Comparison of ENCODE assay signal across 13 cellular contexts in genomic region chr7:28151965-28152364, GRCh38. TPM values are rescaled to one million over a fixed set of nuclear protein-coding genes. Genes with fewer than 3 reads are reported as not detected.
DNase-seq lines count a peak whose midpoint lies in the region; ATAC-seq, FAIRE-seq and TF ChIP-seq lines count a peak whose summit lies in the region.
"Had no signal": no experiment of that assay in that cellular context is flagged by ENCODE, and none has a peak within 500 bp of the region (broad histone marks: within the 10 kb centered on the region; RNA-seq: fewer than 3 reads in every experiment).

No MANE protein-coding gene starts in this region.

- peak overlapping the region; percentile 22 to 67 for H3K4me3 Mint-ChIP-seq in activated T-cell treated with anti-CD3 and anti-CD28 coated beads, Interleukin-2, amount 50 U/mL, for 72 hours
- peak overlapping the region; percentile 4 to 30 for H3K4me3 Mint-ChIP-seq in stimulated activated naive B cell treated with anti-CD40 and anti-IgM and Interleukin-4, amounts not matched to agents 10 μg/mL and 1 μg/mL and 100 μg/mL, for 72 hours

- peak; percentile 71 to 72 for ATAC-seq in activated T-cell treated with anti-CD3 and anti-CD28 coated beads, Interleukin-2, amount 50 U/mL, for 72 hours (replicated peaks in 1 of 2)
- peak; percentile 45 to 46 for ATAC-seq in stimulated activated naive B cell treated with anti-CD40 and anti-IgM and Interleukin-4, amounts not matched to agents 10 μg/mL and 1 μg/mL and 100 μg/mL, for 72 hours (replicated peaks)
- ATAC-seq: left colon had no signal

- H3K4me1 Mint-ChIP-seq in activated T-cell treated with anti-CD3 and anti-CD28 coated beads, Interleukin-2, amount 50 U/mL, for 72 hours (ENCODE audit: low read depth), result peaks cover 80% of the 10 kb centered on the region
- H3K4me1 Mint-ChIP-seq in stimulated activated naive B cell treated with anti-CD40 and anti-IgM and Interleukin-4, amounts not matched to agents 10 μg/mL and 1 μg/mL and 100 μg/mL, for 72 hours, result peaks cover 54 to 80% of the 10 kb centered on the region in 2 donors

- peak overlapping the region; percentile 0 for H3K4me3 ChIP-seq in brain microvascular endothelial cell (ENCODE audit: low read depth, low read length)
- H3K4me3 ChIP-seq: cardiac muscle cell had no signal

- peaks cover 2 to 4% of the 10 kb centered on the region in 2 donors for H3K9me3 Mint-ChIP-seq in activated T-cell treated with anti-CD3 and anti-CD28 coated beads, Interleukin-2, amount 50 U/mL, for 72 hours
- H3K9me3 Mint-ChIP-seq in stimulated activated naive B cell treated with anti-CD40 and anti-IgM and Interleukin-4, amounts not matched to agents 10 μg/mL and 1 μg/mL and 100 μg/mL, for 72 hours, result no peaks in the 10 kb centered on the region

- peak overlapping the region; percentile 85 for H3K27ac ChIP-seq in brain microvascular endothelial cell
- H3K27ac ChIP-seq: C4-2B, cardiac muscle cell had no signal

- in situ Hi-C loops in brain microvascular endothelial cell (cut with HindIII; ENCODE audit: low pct_ligation_motif_present, low sequenced_read_pairs), result no loop called here

- H3K27ac Mint-ChIP-seq in activated T-cell treated with anti-CD3 and anti-CD28 coated beads, Interleukin-2, amount 50 U/mL, for 72 hours, result peak overlapping the region; percentile 95
- peak overlapping the region; percentile 65 for H3K27ac Mint-ChIP-seq in stimulated activated naive B cell treated with anti-CD40 and anti-IgM and Interleukin-4, amounts not matched to agents 10 μg/mL and 1 μg/mL and 100 μg/mL, for 72 hours

- no peaks in the 10 kb centered on the region for H3K27me3 ChIP-seq in brain microvascular endothelial cell (replicated peaks)
- H3K27me3 ChIP-seq: cardiac muscle cell had no signal

- H3K36me3 Mint-ChIP-seq in activated T-cell treated with anti-CD3 and anti-CD28 coated beads, Interleukin-2, amount 50 U/mL, for 72 hours (ENCODE audit: insufficient read depth in 2 of 2), result peaks cover 2% of the 10 kb centered on the region in 2 donors
- H3K36me3 Mint-ChIP-seq in stimulated activated naive B cell treated with anti-CD40 and anti-IgM and Interleukin-4, amounts not matched to agents 10 μg/mL and 1 μg/mL and 100 μg/mL, for 72 hours, result peaks cover 6 to 15% of the 10 kb centered on the region in 2 donors

- no peak for DNase-seq in activated T-cell treated with anti-CD3 and anti-CD28 coated beads, Interleukin-2, amount 50 U/mL, for 72 hours
- DNase-seq in activated T-cell treated with anti-CD3 and anti-CD28 coated beads, Interleukin-2, amount 50 U/mL, for 1 hour, result no peak
- DNase-seq in HS-5 (ENCODE audit: low read depth) (peak; percentile 85), brain microvascular endothelial cell (peak; percentile 43), urothelium cell line (ENCODE audit: low spot score) (no peak), COR-L47 (lab: John Stamatoyannopoulos, UW) (no peak), inferior parietal cortex (ENCODE audit: extremely low spot score) (no peak)
- no peak for DNase-seq in stimulated activated naive B cell treated with anti-CD40 and anti-IgM and Interleukin-4, amounts not matched to agents 10 μg/mL and 1 μg/mL and 100 μg/mL, for 72 hours
- DNase-seq: KBM-7; left colon; stimulated activated CD4-positive, alpha-beta T cell treated with anti-CD3 and anti-CD28 coated beads, Interleukin-2, amount 100 ng/mL, for 24 hours had no signal

- H3K27me3 Mint-ChIP-seq in activated T-cell treated with anti-CD3 and anti-CD28 coated beads, Interleukin-2, amount 50 U/mL, for 72 hours (ENCODE audit: low read depth), result peaks cover 26% of the 10 kb centered on the region
- H3K27me3 Mint-ChIP-seq in stimulated activated naive B cell treated with anti-CD40 and anti-IgM and Interleukin-4, amounts not matched to agents 10 μg/mL and 1 μg/mL and 100 μg/mL, for 72 hours, result no peaks in the 10 kb centered on the region

- no peak for TF ChIP-seq CTCF in brain microvascular endothelial cell (IDR thresholded peaks at IDR 0.05; ENCODE audit: low read depth, low read length, missing control alignments)

- no peak for FAIRE-seq in urothelium cell line (lab: Jason Lieb, UNC)

- H3K36me3 ChIP-seq in brain microvascular endothelial cell (replicated peaks), result no peaks in the 10 kb centered on the region
- H3K36me3 ChIP-seq: cardiac muscle cell had no signal

RNA-seq across cellular contexts. Expression of gene JAZF1, which starts 28.6 kb away (rescaled TPM):
- total RNA-seq in activated T-cell treated with anti-CD3 and anti-CD28 coated beads, Interleukin-2, amount 50 U/mL, for 72 hours, result 1 to 10 TPM; 4.3 to 7.9 TPM

Comparison
In these comparisons a context has a peak if more than half of its experiments do, and no peak if none do; other contexts are left out.
1. DNase-seq: peak in HS-5 (single experiment) and brain microvascular endothelial cell (single experiment); none in activated T-cell treated with anti-CD3 and anti-CD28 coated beads, Interleukin-2, amount 50 U/mL, for 72 hours (0 of 2), activated T-cell treated with anti-CD3 and anti-CD28 coated beads, Interleukin-2, amount 50 U/mL, for 1 hour (single experiment), stimulated activated naive B cell treated with anti-CD40 and anti-IgM and Interleukin-4, amounts not matched to agents 10 μg/mL and 1 μg/mL and 100 μg/mL, for 72 hours (single experiment), urothelium cell line (single experiment), COR-L47 (single experiment) and inferior parietal cortex (single experiment).